37 cellular contexts compared by ENCODE assay signal in the genomic region with DNA sequence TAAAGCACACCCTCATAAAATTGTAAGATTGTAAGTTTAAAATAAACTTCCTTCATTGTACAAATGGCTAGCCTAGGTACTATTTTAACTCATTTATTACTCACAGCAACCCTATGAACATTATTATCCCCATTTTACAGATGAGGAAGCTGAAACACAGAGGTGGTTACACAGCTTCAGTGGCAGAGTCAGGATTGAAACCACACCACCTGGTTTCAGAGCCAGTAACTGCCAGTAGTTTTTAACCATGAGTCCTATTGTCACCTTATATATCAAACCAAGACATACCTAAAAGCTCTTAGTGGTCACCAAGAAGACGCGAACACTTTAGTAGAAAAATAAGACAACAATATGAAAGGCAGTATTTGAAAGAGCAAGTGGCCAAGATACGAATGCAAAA. TPM values are rescaled to one million over a fixed set of nuclear protein-coding genes. Genes with fewer than 3 reads are reported as not detected.
"Had no signal": no experiment of that assay in that cellular context is flagged by ENCODE, and none has a peak within 500 bp of the region (broad histone marks: within the 10 kb centered on the region; RNA-seq: fewer than 3 reads in every experiment).

No MANE protein-coding gene starts in this region.

- H3K9me3 ChIP-seq: MG63 had no signal

- DNase-seq: Karpas-422, Kasumi-1, MG63, MM.1S, MV-4-11, NCI-H1048, NCI-H1092, NCI-H1092 treated with DMSO at 0.1 percent for 48 hours, NCI-H1105, NCI-H1105 treated with DMSO at 0.1 percent for 48 hours, NCI-H1417, NCI-H1417 treated with DMSO at 0.1 percent for 48 hours, NCI-H1436, NCI-H1436 treated with DMSO at 0.1 percent for 48 hours, NCI-H146, NCI-H1694, NCI-H1694 treated with DMSO at 0.1 percent for 48 hours, NCI-H187, NCI-H187 treated with DMSO at 0.1 percent for 48 hours, NCI-H1930, NCI-H2029, NCI-H2029 treated with DMSO at 0.1 percent for 48 hours, NCI-H2081, NCI-H2081 treated with DMSO at 0.1 percent for 48 hours, NCI-H2107, NCI-H2171, NCI-H2171 treated with DMSO at 0.1 percent for 48 hours, NCI-H2227 treated with DMSO at 0.1 percent for 48 hours, NCI-H226, NCI-H345, NCI-H446, NCI-H446 treated with DMSO at 0.1 percent for 48 hours, NCI-H510A, NCI-H510A treated with DMSO at 0.1 percent for 48 hours, NCI-H524 had no signal

- H3K4me3 ChIP-seq: MG63 had no signal

- H3K36me3 ChIP-seq: MG63 had no signal

RNA-seq across cellular contexts. Expression of a gene that starts 16.1 kb away (rescaled TPM):
- total RNA-seq: LHCN-M2, MCF 10A had no signal
